1 cellular context compared by ENCODE assay signal in genomic region chr2:207767461-207768167, GRCh38.
TF ChIP-seq lines count a peak whose summit lies in the region.

No MANE protein-coding gene starts in this region.

TF ChIP-seq in HepG2, 621 proteins besides CTCF, POLR2A, EP300 and RAD21 (continued from another document):
- TF ChIP-seq SP2 (CRISPR knock-in tag; IDR thresholded peaks at IDR 0.05) (peak; percentile 14; the same call in 1 of the 2 replicates), KLF12 (CRISPR knock-in tag; IDR thresholded peaks at IDR 0.05; ENCODE audit: borderline replicate concordance) (no peak), ZNF597 (CRISPR knock-in tag; IDR thresholded peaks at IDR 0.05) (no peak), MIER2 (CRISPR knock-in tag; IDR thresholded peaks at IDR 0.05) (no peak), CC2D1A (CRISPR knock-in tag; IDR thresholded peaks at IDR 0.05) (no peak), ZNF773 (CRISPR knock-in tag; IDR thresholded peaks at IDR 0.05; ENCODE audit: borderline replicate concordance) (no peak), ZBTB25 (CRISPR knock-in tag; IDR thresholded peaks at IDR 0.05) (peak; percentile 67), PREB (CRISPR knock-in tag; IDR thresholded peaks at IDR 0.05) (no peak), ZNF577 (CRISPR knock-in tag; IDR thresholded peaks at IDR 0.05; ENCODE audit: borderline replicate concordance, low read depth) (no peak), IRX3 (CRISPR knock-in tag; IDR thresholded peaks at IDR 0.05; ENCODE audit: borderline replicate concordance, low read depth) (no peak), ZNF776 (CRISPR knock-in tag; IDR thresholded peaks at IDR 0.05) (peak; percentile 42; the same call in 1 of the 2 replicates), GTF2F1 (IDR thresholded peaks at IDR 0.05; ENCODE audit: low read length) (no peak), RFX3 (CRISPR knock-in tag; IDR thresholded peaks at IDR 0.05) (no peak), SETDB1 (CRISPR knock-in tag; IDR thresholded peaks at IDR 0.05; ENCODE audit: borderline replicate concordance) (no peak), CENPX (CRISPR knock-in tag; IDR thresholded peaks at IDR 0.05) (no peak), ZNF563 (CRISPR knock-in tag; IDR thresholded peaks at IDR 0.05) (no peak), ZFP36 (IDR thresholded peaks at IDR 0.05; ENCODE audit: borderline replicate concordance, low read depth, low read length, partially characterized antibody) (no peak), TEAD3 (CRISPR knock-in tag; optimal IDR thresholded peaks at IDR 0.05; ENCODE audit: borderline replicate concordance) (peak; percentile 48), ZNF687 (CRISPR knock-in tag; IDR thresholded peaks at IDR 0.05) (peak; percentile 37; the same call in 1 of the 2 replicates), ZNF674 (CRISPR knock-in tag; IDR thresholded peaks at IDR 0.05; ENCODE audit: low read depth) (no peak), ZNF251 (CRISPR knock-in tag; IDR thresholded peaks at IDR 0.05) (no peak)
